ENCODE assay signal across 1 cellular context in the genomic region with DNA sequence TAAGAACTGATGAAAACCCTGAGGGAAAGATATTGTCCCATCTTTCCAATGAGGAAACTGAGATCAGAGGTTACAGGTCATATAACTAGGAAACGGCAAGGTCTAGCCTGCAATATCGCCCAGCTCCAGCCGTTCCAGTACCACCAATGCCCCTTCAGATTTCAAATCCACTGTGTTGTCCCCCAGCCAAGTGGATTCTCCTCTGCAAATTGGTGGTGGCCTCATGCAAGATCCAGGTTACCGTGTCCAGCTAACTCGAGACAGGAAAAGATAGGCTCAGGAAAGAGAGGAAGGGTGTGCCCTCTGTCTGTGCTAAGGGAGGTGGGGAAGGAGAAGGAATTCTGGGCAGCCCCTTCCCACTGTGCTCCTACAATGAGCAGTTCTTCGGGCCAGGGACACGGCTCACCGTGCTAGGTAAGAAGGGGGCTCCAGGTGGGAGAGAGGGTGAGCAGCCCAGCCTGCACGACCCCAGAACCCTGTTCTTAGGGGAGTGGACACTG.
TF ChIP-seq lines count a peak whose summit lies in the region.

No MANE protein-coding gene starts in this region.

TF ChIP-seq in K562, 482 proteins besides CTCF, POLR2A, EP300 and RAD21:
- TF ChIP-seq, protein P1, sequence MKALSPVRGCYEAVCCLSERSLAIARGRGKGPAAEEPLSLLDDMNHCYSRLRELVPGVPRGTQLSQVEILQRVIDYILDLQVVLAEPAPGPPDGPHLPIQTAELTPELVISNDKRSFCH (CRISPR knock-in tag; IDR thresholded peaks at IDR 0.05): no peak
- TF ChIP-seq, protein P1 (tag; IDR thresholded peaks at IDR 0.05): 0 out of 2 replicates have a peak, but pooled peaks have one; percentile 2
- TF ChIP-seq NFE2L1 (tag; IDR thresholded peaks at IDR 0.05; ENCODE audit: borderline replicate concordance, low read depth): no peak
- TF ChIP-seq, protein P2, sequence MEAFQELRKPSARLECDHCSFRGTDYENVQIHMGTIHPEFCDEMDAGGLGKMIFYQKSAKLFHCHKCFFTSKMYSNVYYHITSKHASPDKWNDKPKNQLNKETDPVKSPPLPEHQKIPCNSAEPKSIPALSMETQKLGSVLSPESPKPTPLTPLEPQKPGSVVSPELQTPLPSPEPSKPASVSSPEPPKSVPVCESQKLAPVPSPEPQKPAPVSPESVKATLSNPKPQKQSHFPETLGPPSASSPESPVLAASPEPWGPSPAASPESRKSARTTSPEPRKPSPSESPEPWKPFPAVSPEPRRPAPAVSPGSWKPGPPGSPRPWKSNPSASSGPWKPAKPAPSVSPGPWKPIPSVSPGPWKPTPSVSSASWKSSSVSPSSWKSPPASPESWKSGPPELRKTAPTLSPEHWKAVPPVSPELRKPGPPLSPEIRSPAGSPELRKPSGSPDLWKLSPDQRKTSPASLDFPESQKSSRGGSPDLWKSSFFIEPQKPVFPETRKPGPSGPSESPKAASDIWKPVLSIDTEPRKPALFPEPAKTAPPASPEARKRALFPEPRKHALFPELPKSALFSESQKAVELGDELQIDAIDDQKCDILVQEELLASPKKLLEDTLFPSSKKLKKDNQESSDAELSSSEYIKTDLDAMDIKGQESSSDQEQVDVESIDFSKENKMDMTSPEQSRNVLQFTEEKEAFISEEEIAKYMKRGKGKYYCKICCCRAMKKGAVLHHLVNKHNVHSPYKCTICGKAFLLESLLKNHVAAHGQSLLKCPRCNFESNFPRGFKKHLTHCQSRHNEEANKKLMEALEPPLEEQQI (IDR thresholded peaks at IDR 0.05): no peak
